1 cellular context compared by ENCODE assay signal in genomic region chr1:157272899-157273774, GRCh38.
TF ChIP-seq lines count a peak whose summit lies in the region.

No MANE protein-coding gene starts in this region.

TF ChIP-seq in HEK293, 187 proteins besides CTCF, POLR2A, EP300 and RAD21 (continued from another document and continues in another):
- TF ChIP-seq PRDM10 (tag by site-specific recombination; IDR thresholded peaks at IDR 0.05) (peak; percentile 93), ZNF768 (tag by site-specific recombination; IDR thresholded peaks at IDR 0.05) (no peak), HOXC10 (CRISPR knock-in tag; IDR thresholded peaks at IDR 0.05) (no peak), ZSCAN30 (tag by site-specific recombination; IDR thresholded peaks at IDR 0.05) (peak; percentile 79), GLI4 (tag by site-specific recombination; IDR thresholded peaks at IDR 0.05) (no peak), ZBTB21 (tag by site-specific recombination; IDR thresholded peaks at IDR 0.05) (no peak), ZNF670 (tag by site-specific recombination; IDR thresholded peaks at IDR 0.05; ENCODE audit: low read depth) (no peak), ZBTB48 (tag by site-specific recombination; IDR thresholded peaks at IDR 0.05) (no peak; the same call in 1 of the 2 replicates), ZBTB6 (tag by site-specific recombination; IDR thresholded peaks at IDR 0.05) (no peak), ZNF221 (tag by site-specific recombination; IDR thresholded peaks at IDR 0.05; ENCODE audit: borderline replicate concordance) (no peak), ZNF157 (tag by site-specific recombination; IDR thresholded peaks at IDR 0.05) (no peak), GLIS1 (tag by site-specific recombination; IDR thresholded peaks at IDR 0.05) (peak; percentile 99), ZNF239 (tag by site-specific recombination; IDR thresholded peaks at IDR 0.05) (no peak), ZNF48 (tag by site-specific recombination; IDR thresholded peaks at IDR 0.05) (no peak), TRIM28 (IDR thresholded peaks at IDR 0.05; ENCODE audit: borderline replicate concordance, low read length) (no peak), PRDM1 (tag by site-specific recombination; IDR thresholded peaks at IDR 0.05) (no peak), BCL6B (tag by site-specific recombination; IDR thresholded peaks at IDR 0.05) (no peak), SP3 (tag by site-specific recombination; IDR thresholded peaks at IDR 0.05) (no peak), SCRT2 (tag by site-specific recombination; IDR thresholded peaks at IDR 0.05) (peak; percentile 76), ZNF571 (tag by site-specific recombination; IDR thresholded peaks at IDR 0.05) (no peak), ZNF148 (tag by site-specific recombination; IDR thresholded peaks at IDR 0.05; ENCODE audit: borderline replicate concordance) (no peak), ZNF76 (tag by site-specific recombination; IDR thresholded peaks at IDR 0.05; ENCODE audit: borderline replicate concordance, low read depth) (no peak), YY1 (tag by site-specific recombination; IDR thresholded peaks at IDR 0.05) (no peak), ZNF549 (tag by site-specific recombination; IDR thresholded peaks at IDR 0.05) (no peak), ZNF513 (tag by site-specific recombination; IDR thresholded peaks at IDR 0.05) (no peak), HOXA7 (CRISPR knock-in tag; IDR thresholded peaks at IDR 0.05; ENCODE audit: borderline replicate concordance) (no peak), ZNF596 (tag by site-specific recombination; IDR thresholded peaks at IDR 0.05) (0 out of 2 replicates have a peak, but pooled peaks have one; percentile 31), ZNF138 (tag by site-specific recombination; IDR thresholded peaks at IDR 0.05; ENCODE audit: borderline replicate concordance) (no peak), ZNF548 (tag by site-specific recombination; IDR thresholded peaks at IDR 0.05) (no peak), ZBTB44 (tag by site-specific recombination; IDR thresholded peaks at IDR 0.05) (peak; percentile 58), ZNF660 (tag by site-specific recombination; IDR thresholded peaks at IDR 0.05) (no peak), ZSCAN18 (tag by site-specific recombination; IDR thresholded peaks at IDR 0.05) (no peak), ZNF292 (tag by site-specific recombination; IDR thresholded peaks at IDR 0.05; ENCODE audit: borderline replicate concordance, low read depth) (no peak), ZNF133 (tag by site-specific recombination; IDR thresholded peaks at IDR 0.05) (no peak), PBX3 (CRISPR knock-in tag; IDR thresholded peaks at IDR 0.05) (no peak), ZNF600 (tag by site-specific recombination; IDR thresholded peaks at IDR 0.05) (no peak), ZBTB10 (tag by site-specific recombination; IDR thresholded peaks at IDR 0.05) (no peak), ZEB2 (tag by site-specific recombination; IDR thresholded peaks at IDR 0.05) (no peak), ZNF473 (tag by site-specific recombination; IDR thresholded peaks at IDR 0.05) (no peak), ELK4 (IDR thresholded peaks at IDR 0.05; ENCODE audit: borderline replicate concordance, low read depth, low read length) (no peak), OVOL3 (tag by site-specific recombination; IDR thresholded peaks at IDR 0.05) (peak; percentile 67; the same call in 1 of the 2 replicates), EGR2 (tag by site-specific recombination; IDR thresholded peaks at IDR 0.05; ENCODE audit: low read depth) (no peak), ZNF433 (tag by site-specific recombination; IDR thresholded peaks at IDR 0.05; ENCODE audit: low read depth) (no peak), ZNF560 (tag by site-specific recombination; IDR thresholded peaks at IDR 0.05; ENCODE audit: borderline replicate concordance) (no peak), ZNF37A (tag by site-specific recombination; IDR thresholded peaks at IDR 0.05) (no peak), ZNF146 (tag by site-specific recombination; IDR thresholded peaks at IDR 0.05) (no peak), ZNF830 (tag by site-specific recombination; IDR thresholded peaks at IDR 0.05; ENCODE audit: low read depth) (no peak), ZFP69B (tag by site-specific recombination; IDR thresholded peaks at IDR 0.05) (0 out of 2 replicates have a peak, but pooled peaks have one; percentile 36), ZNF544 (tag by site-specific recombination; IDR thresholded peaks at IDR 0.05) (no peak)
